In the genomic region with DNA sequence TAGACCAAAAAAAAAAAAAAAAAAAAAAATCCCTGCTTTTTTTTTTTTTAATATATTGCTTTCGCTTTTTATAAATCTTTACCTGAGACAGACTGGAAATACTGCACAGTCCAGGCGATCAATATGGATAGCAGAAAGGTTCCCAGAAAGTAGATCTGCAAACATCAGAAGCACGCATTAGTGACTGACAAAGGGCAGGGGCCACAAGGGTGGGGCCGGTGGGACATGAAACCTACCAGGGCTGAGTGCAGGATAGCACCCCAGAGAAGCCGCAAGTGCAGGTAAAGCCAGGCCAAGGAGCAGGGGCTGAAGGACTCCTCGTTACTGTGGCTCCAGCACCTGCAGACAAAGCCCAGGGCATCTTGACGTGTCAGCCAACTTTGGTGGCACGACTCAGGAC, we compare ENCODE assay signal across 22 cellular contexts.
DNase-seq lines count a peak whose midpoint lies in the region; ATAC-seq, FAIRE-seq and TF ChIP-seq lines count a peak whose summit lies in the region.
"Had no signal": no experiment of that assay in that cellular context is flagged by ENCODE, and none has a peak within 500 bp of the region (broad histone marks: within the 10 kb centered on the region; RNA-seq: fewer than 3 reads in every experiment).

No MANE protein-coding gene starts in this region.

- POLR2A ChIA-PET in HepG2 (lab: Yijun Ruan, JAX) = no interaction called here

- 59% methylated on average over 8 of the region's 8 CpGs for WGBS in HepG2 (ENCODE audit: low lambda C conversion rate)
- 92% methylated on average over 7 of the region's 8 CpGs for WGBS in right lobe of liver (ENCODE audit: insufficient coverage, low coverage, low lambda C conversion rate, missing lambda C conversion rate)
- 93% methylated on average over 7 of the region's 8 CpGs for WGBS in mesenchymal stem cell
- WGBS in trophoblast cell (ENCODE audit: extremely low coverage, insufficient coverage, insufficient read length) = no CpG with 5 or more reads among the region's 8 CpGs
- 82 to 95% methylated on average over 4 to 6 of the region's 8 CpGs for WGBS in gastroesophageal sphincter (ENCODE audit: low coverage in 1 of 2), 2 donors

- no peak for TF ChIP-seq RAD21 in HepG2 (CRISPR knock-in tag; IDR thresholded peaks at IDR 0.05)

- CTCF ChIA-PET in HepG2 (lab: Yijun Ruan, JAX; ENCODE audit: low intra/inter-chr PET ratio, low total read pairs) = no interaction called here

- ATAC-seq in HepG2 (peak; percentile 68), right lobe of liver (no peak), gastroesophageal sphincter (no peak)
- ATAC-seq: A549, GM23338, HCT116 had no signal

- TF ChIP-seq EP300 in HepG2 (IDR thresholded peaks at IDR 0.05; ENCODE audit: low read depth in 2 of 2, low read length in 2 of 2) (no peak), HepG2 (CRISPR knock-in tag; IDR thresholded peaks at IDR 0.05; ENCODE audit: borderline replicate concordance) (no peak), gastroesophageal sphincter (IDR thresholded peaks at IDR 0.05) (no peak)

- no peak overlapping the region for H3K27ac ChIP-seq in HepG2 (ENCODE audit: extremely low read length, insufficient read depth, low read length)
- H3K27ac ChIP-seq in right lobe of liver = no peak overlapping the region
- no peak overlapping the region for H3K27ac ChIP-seq in mesenchymal stem cell (ENCODE audit: low read length, poor library complexity, severe bottlenecking)
- no peak overlapping the region for H3K27ac ChIP-seq in trophoblast cell (ENCODE audit: low read depth, low read length)
- H3K27ac ChIP-seq in gastroesophageal sphincter = no peak overlapping the region
- H3K27ac ChIP-seq: A549; BLaER1 treated with 17β-estradiol and CSF1 and Interleukin-3, amounts not matched to agents 10 nM and 100 nM had no signal

- DNase-seq in HepG2 (ENCODE audit: low spot score) = no peak
- DNase-seq in right lobe of liver = no peak
- no peak for DNase-seq in mesenchymal stem cell
- no peak for DNase-seq in trophoblast cell
- DNase-seq in NOMO-1 treated with DMSO at 0.1 percent for 48 hours (lab: John Stamatoyannopoulos, UW; ENCODE audit: unreplicated experiment) = no peak
- DNase-seq: 8988T; ACHN; AML-193; BE2C; CD4-positive, alpha-beta T cell; CD8-positive, alpha-beta memory T cell; DMS53; DMS79 treated with DMSO at 0.1 percent for 48 hours; GF-D8; H9 had no signal

- no peaks in the 10 kb centered on the region for H3K79me1 ChIP-seq in mesenchymal stem cell (replicated peaks; ENCODE audit: low read length, poor library complexity, severe bottlenecking)
- no peaks in the 10 kb centered on the region for H3K79me1 ChIP-seq in trophoblast cell (ENCODE audit: low read length)

- H2BK120ac ChIP-seq in mesenchymal stem cell (ENCODE audit: low read depth, low read length) (no peak overlapping the region), trophoblast cell (ENCODE audit: insufficient read depth, low read length, poor library complexity) (no peak overlapping the region)

- H2AK5ac ChIP-seq in mesenchymal stem cell (ENCODE audit: low read length, severe bottlenecking) (peak overlapping the region; percentile 15), trophoblast cell (ENCODE audit: low read length) (no peak overlapping the region)

- H2BK12ac ChIP-seq in mesenchymal stem cell (ENCODE audit: low read length in 2 of 2) = no peak overlapping the region
- no peak overlapping the region for H2BK12ac ChIP-seq in trophoblast cell (ENCODE audit: low read length)

- H3K14ac ChIP-seq in mesenchymal stem cell (ENCODE audit: low read length in 2 of 2) = no peak overlapping the region
- H3K14ac ChIP-seq in trophoblast cell (ENCODE audit: low read length) = no peak overlapping the region

- H4K12ac ChIP-seq in trophoblast cell (ENCODE audit: low read depth, low read length) = no peak overlapping the region

- H4K91ac ChIP-seq in mesenchymal stem cell (ENCODE audit: low read length) (no peak overlapping the region), trophoblast cell (ENCODE audit: low read depth, low read length) (no peak overlapping the region)

- no peaks in the 10 kb centered on the region for H3K79me2 ChIP-seq in HepG2 (ENCODE audit: insufficient read depth, low read length)
- no peaks in the 10 kb centered on the region for H3K79me2 ChIP-seq in trophoblast cell (ENCODE audit: control insufficient read depth, insufficient read depth, low read length, poor library complexity)

- no peaks in the 10 kb centered on the region for H3K36me3 ChIP-seq in HepG2 (replicated peaks in 1 of 2; ENCODE audit: control insufficient read depth in 1 of 2, insufficient read depth in 2 of 2, low read length in 2 of 2)
- peaks cover 0 to 4% (median 0%) of the 10 kb centered on the region in 4 donors for H3K36me3 ChIP-seq in right lobe of liver
- no peaks in the 10 kb centered on the region for H3K36me3 ChIP-seq in mesenchymal stem cell (ENCODE audit: control insufficient read depth in 1 of 2, insufficient read depth in 2 of 2, low read depth in 1 of 2, low read length in 2 of 2)
- no peaks in the 10 kb centered on the region for H3K36me3 ChIP-seq in trophoblast cell (ENCODE audit: control insufficient read depth in 1 of 2, insufficient read depth in 2 of 2, low read length in 2 of 2)
- H3K36me3 ChIP-seq in gastroesophageal sphincter = no peaks in the 10 kb centered on the region
- H3K36me3 ChIP-seq: BE2C had no signal

- no peaks in the 10 kb centered on the region for H4K20me1 ChIP-seq in HepG2 (ENCODE audit: insufficient read depth, low read length)
- H4K20me1 ChIP-seq: BLaER1 treated with 17β-estradiol and CSF1 and Interleukin-3, amounts not matched to agents 10 nM and 100 nM had no signal

- no peak overlapping the region for H2BK15ac ChIP-seq in mesenchymal stem cell (ENCODE audit: low read depth, poor library complexity, severe bottlenecking)

- H3K23ac ChIP-seq in mesenchymal stem cell (ENCODE audit: low read length in 2 of 2) (no peak overlapping the region), trophoblast cell (ENCODE audit: low read length) (no peak overlapping the region)

- in situ Hi-C loops in HepG2 (cut with HindIII; ENCODE audit: extremely low pct_ligation_motif_present, low pct_unique_long_range_greater_than_20kb) = loop anchor here (25.0 kb wide), 1 partner anchor 220 kb away; no protein-coding TSS in a partner anchor

- H3K4ac ChIP-seq in mesenchymal stem cell (ENCODE audit: low read depth in 1 of 2, low read length in 2 of 2) (no peak overlapping the region), trophoblast cell (ENCODE audit: low read depth, low read length) (no peak overlapping the region)

- H3K9ac ChIP-seq in HepG2 (ENCODE audit: insufficient read depth, low read depth, low read length) (no peak overlapping the region), mesenchymal stem cell (ENCODE audit: low read length) (no peak overlapping the region), trophoblast cell (ENCODE audit: low read length) (peak overlapping the region; percentile 51)
- H3K9ac ChIP-seq: BLaER1 treated with 17β-estradiol and CSF1 and Interleukin-3, amounts not matched to agents 10 nM and 100 nM had no signal

- no peak overlapping the region for H2BK5ac ChIP-seq in mesenchymal stem cell (ENCODE audit: low read depth, low read length, poor library complexity, severe bottlenecking)
- no peak overlapping the region for H2BK5ac ChIP-seq in trophoblast cell (ENCODE audit: low read depth, low read length, poor library complexity)

- H3K18ac ChIP-seq in mesenchymal stem cell (ENCODE audit: low read depth in 1 of 2, low read length in 2 of 2) = no peak overlapping the region
- H3K18ac ChIP-seq in trophoblast cell (ENCODE audit: low read length) = no peak overlapping the region

- H3K4me3 ChIP-seq in HepG2 (replicated peaks in 1 of 3; ENCODE audit: insufficient read depth in 1 of 3, low read depth in 2 of 3, low read length in 3 of 3) (no peak overlapping the region), right lobe of liver (no peak overlapping the region), mesenchymal stem cell (ENCODE audit: insufficient read depth in 1 of 2, low read depth in 1 of 2, low read length in 2 of 2) (no peak overlapping the region), trophoblast cell (ENCODE audit: low read depth, low read length) (peak overlapping the region; percentile 49), gastroesophageal sphincter (no peak overlapping the region)
- H3K4me3 ChIP-seq: A549; BLaER1 treated with 17β-estradiol and CSF1 and Interleukin-3, amounts not matched to agents 10 nM and 100 nM; GM23338 had no signal

- H3K4me1 ChIP-seq in HepG2 (ENCODE audit: insufficient read depth, low read length) (peaks cover 12% of the 10 kb centered on the region), right lobe of liver (peaks cover 0 to 5% (median 0%) of the 10 kb centered on the region in 4 donors), mesenchymal stem cell (ENCODE audit: control insufficient read depth, insufficient read depth, low read depth, low read length) (peaks cover 3% of the 10 kb centered on the region), trophoblast cell (ENCODE audit: control insufficient read depth in 1 of 2, insufficient read depth in 2 of 2, low read length in 2 of 2) (no peaks in the 10 kb centered on the region), gastroesophageal sphincter (no peaks in the 10 kb centered on the region)
- H3K4me1 ChIP-seq: A549, BE2C had no signal

- TF ChIP-seq POLR2A in HepG2 (IDR thresholded peaks at IDR 0.05; ENCODE audit: insufficient read depth in 1 of 2, low read depth in 2 of 2, low read length in 2 of 2) = no peak
- no peak for TF ChIP-seq POLR2A in right lobe of liver (IDR thresholded peaks at IDR 0.05)
- TF ChIP-seq POLR2A in gastroesophageal sphincter (IDR thresholded peaks at IDR 0.05) = no peak

- no peak for TF ChIP-seq CTCF in HepG2 (CRISPR knock-in tag; IDR thresholded peaks at IDR 0.05)
- no peak for TF ChIP-seq CTCF in right lobe of liver (IDR thresholded peaks at IDR 0.05)
- TF ChIP-seq CTCF in gastroesophageal sphincter (IDR thresholded peaks at IDR 0.05) = no peak

- H3K9me3 ChIP-seq in HepG2 (ENCODE audit: low read length) (no peaks in the 10 kb centered on the region), right lobe of liver (no peaks in the 10 kb centered on the region), mesenchymal stem cell (ENCODE audit: control insufficient read depth, low read length) (no peaks in the 10 kb centered on the region), trophoblast cell (ENCODE audit: insufficient read depth, low read depth, low read length) (no peaks in the 10 kb centered on the region), gastroesophageal sphincter (no peaks in the 10 kb centered on the region)
- H3K9me3 ChIP-seq: A549, BE2C had no signal

- H3K4me2 ChIP-seq in HepG2 (ENCODE audit: low read depth, low read length) (no peak overlapping the region), mesenchymal stem cell (ENCODE audit: low read length, poor library complexity, severe bottlenecking) (no peak overlapping the region), trophoblast cell (ENCODE audit: low read length) (no peak overlapping the region)
- H3K4me2 ChIP-seq: A549, GM23338 had no signal

- H3K27me3 ChIP-seq in HepG2 (ENCODE audit: control insufficient read depth in 1 of 2, insufficient read depth in 2 of 2, low read length in 2 of 2) = no peaks in the 10 kb centered on the region
- H3K27me3 ChIP-seq in right lobe of liver = no peaks in the 10 kb centered on the region
- no peaks in the 10 kb centered on the region for H3K27me3 ChIP-seq in mesenchymal stem cell (ENCODE audit: control insufficient read depth in 1 of 2, insufficient read depth in 1 of 2, low read length in 2 of 2)
- H3K27me3 ChIP-seq in trophoblast cell (ENCODE audit: insufficient read depth, low read length) = no peaks in the 10 kb centered on the region
- no peaks in the 10 kb centered on the region for H3K27me3 ChIP-seq in gastroesophageal sphincter
- H3K27me3 ChIP-seq: BE2C; BLaER1 treated with 17β-estradiol and CSF1 and Interleukin-3, amounts not matched to agents 10 nM and 100 nM had no signal

- no TSS peak for BruUV-seq in HepG2 (replicated peaks; lab: Mats Ljungman, UMichigan)

- no peak for FAIRE-seq in HepG2 (lab: Jason Lieb, UNC)
- FAIRE-seq: A549, GM12891, GM18507 had no signal

- intact Hi-C loops in HepG2 (cut with micrococcal nuclease; ENCODE audit: unreplicated experiment) (no loop called here), right lobe of liver (cut with DNase I) (no loop called here)

- H2AFZ ChIP-seq in HepG2 (ENCODE audit: low read length) (no peak overlapping the region), mesenchymal stem cell (ENCODE audit: low read depth, low read length) (no peak overlapping the region), trophoblast cell (ENCODE audit: insufficient read depth, low read length, poor library complexity) (no peak overlapping the region)
- H2AFZ ChIP-seq: GM23338 had no signal

- H4K8ac ChIP-seq in mesenchymal stem cell (ENCODE audit: low read length) (no peak overlapping the region), trophoblast cell (ENCODE audit: low read depth, low read length) (no peak overlapping the region)
